ENCODE assay signal across 18 cellular contexts in genomic region chr15:95329362-95329761, GRCh38.
DNase-seq lines count a peak whose midpoint lies in the region; ATAC-seq and TF ChIP-seq lines count a peak whose summit lies in the region.
"Had no signal": no experiment of that assay in that cellular context is flagged by ENCODE, and none has a peak within 500 bp of the region (broad histone marks: within the 10 kb centered on the region; RNA-seq: fewer than 3 reads in every experiment).

No MANE protein-coding gene starts in this region.

- no peaks in the 10 kb centered on the region for H3K79me1 ChIP-seq in neuronal stem cell (ENCODE audit: low read depth, low read length)

- no peak overlapping the region for H2AK5ac ChIP-seq in neuronal stem cell (ENCODE audit: low read depth, low read length)

- H2AFZ ChIP-seq in neuronal stem cell (ENCODE audit: low read length): peak overlapping the region; percentile 60
- H2AFZ ChIP-seq: PC-9 had no signal

- H2BK12ac ChIP-seq in neuronal stem cell (ENCODE audit: low read length): no peak overlapping the region

- H3K9me3 ChIP-seq in right cardiac atrium (ENCODE audit: control insufficient read depth, low read length) (no peaks in the 10 kb centered on the region), esophagus muscularis mucosa (no peaks in the 10 kb centered on the region), neuronal stem cell (replicated peaks in 1 of 2; ENCODE audit: control insufficient read depth in 2 of 2, insufficient read depth in 1 of 2, low read depth in 1 of 2, low read length in 2 of 2) (no peaks in the 10 kb centered on the region), uterus (no peaks in the 10 kb centered on the region)
- H3K9me3 ChIP-seq: A549, Caco-2 had no signal

- no peaks in the 10 kb centered on the region for H3K9me3 Mint-ChIP-seq in stimulated activated naive CD8-positive, alpha-beta T cell treated with anti-CD3 and anti-CD28 coated beads, Interleukin-15, amount 100 ng/mL, for 72 hours

- H3K4me3 Mint-ChIP-seq in stimulated activated naive CD8-positive, alpha-beta T cell treated with anti-CD3 and anti-CD28 coated beads, Interleukin-15, amount 100 ng/mL, for 72 hours: no peak overlapping the region
- H3K4me3 Mint-ChIP-seq: CD14-positive monocyte had no signal

- no peaks in the 10 kb centered on the region for H3K4me1 ChIP-seq in right cardiac atrium (ENCODE audit: control insufficient read depth, insufficient read depth, low read length)
- H3K4me1 ChIP-seq in esophagus muscularis mucosa: peaks cover 9 to 17% (median 12%) of the 10 kb centered on the region in 4 donors
- peaks cover 0 to 1% of the 10 kb centered on the region in 2 donors for H3K4me1 ChIP-seq in neuronal stem cell (ENCODE audit: control insufficient read depth in 2 of 2, insufficient read depth in 1 of 2, low read depth in 1 of 2, low read length in 2 of 2)
- H3K4me1 ChIP-seq in uterus: no peaks in the 10 kb centered on the region
- H3K4me1 ChIP-seq: A549, Caco-2 had no signal

- TF ChIP-seq CTCF in esophagus muscularis mucosa (IDR thresholded peaks at IDR 0.05) (no peak), uterus (IDR thresholded peaks at IDR 0.05) (no peak)

- H3K27me3 Mint-ChIP-seq in stimulated activated naive CD8-positive, alpha-beta T cell treated with anti-CD3 and anti-CD28 coated beads, Interleukin-15, amount 100 ng/mL, for 72 hours: peaks cover 62% of the 10 kb centered on the region

- no peak for TF ChIP-seq EP300 in esophagus muscularis mucosa (IDR thresholded peaks at IDR 0.05)

- no peak overlapping the region for H3K18ac ChIP-seq in neuronal stem cell (ENCODE audit: low read length)

- no peak overlapping the region for H3K27ac Mint-ChIP-seq in stimulated activated naive CD8-positive, alpha-beta T cell treated with anti-CD3 and anti-CD28 coated beads, Interleukin-15, amount 100 ng/mL, for 72 hours
- H3K27ac Mint-ChIP-seq: CD14-positive monocyte had no signal

- H3K4me3 ChIP-seq in right cardiac atrium (ENCODE audit: low read length): peak overlapping the region; percentile 46
- peak overlapping the region in 1 of 4 donors; percentile 22 for H3K4me3 ChIP-seq in esophagus muscularis mucosa
- no peak overlapping the region for H3K4me3 ChIP-seq in neuronal stem cell (ENCODE audit: low read length in 2 of 2)
- H3K4me3 ChIP-seq in uterus: peak overlapping the region in 1 of 2 donors; percentile 66
- H3K4me3 ChIP-seq: A549, PC-9 had no signal

- H3K4ac ChIP-seq in neuronal stem cell (ENCODE audit: low read length): no peak overlapping the region

- H3K36me3 ChIP-seq in esophagus muscularis mucosa (no peaks in the 10 kb centered on the region), neuronal stem cell (replicated peaks in 1 of 2; ENCODE audit: control insufficient read depth in 2 of 2, insufficient read depth in 2 of 2, low read length in 2 of 2) (no peaks in the 10 kb centered on the region), uterus (no peaks in the 10 kb centered on the region)

- no peak overlapping the region for H3K4me2 ChIP-seq in neuronal stem cell (ENCODE audit: insufficient read depth, low read length, poor library complexity, severe bottlenecking)
- H3K4me2 ChIP-seq: A549, KMS-11, PC-9 had no signal

- no peak for DNase-seq in right cardiac atrium
- DNase-seq in Right ventricle myocardium superior: no peak
- DNase-seq in esophagus muscularis mucosa (ENCODE audit: extremely low spot score): no peak
- no peak for DNase-seq in neuronal stem cell (ENCODE audit: low spot score)
- DNase-seq in uterus: no peak
- no peak for DNase-seq in HUDEP-2 (lab: John Stamatoyannopoulos, UW; ENCODE audit: unreplicated experiment in 76 of 76)
- DNase-seq in stimulated activated naive CD8-positive, alpha-beta T cell treated with anti-CD3 and anti-CD28 coated beads, Interleukin-15, amount 100 ng/mL, for 72 hours: no peak
- no peak for DNase-seq in cerebellum (ENCODE audit: low spot score)
- DNase-seq: Caco-2, DMS53, NCI-H1105, NCI-H1694 treated with DMSO at 0.1 percent for 48 hours, NCI-H446, NCI-H774, PC-9 had no signal

- H2BK15ac ChIP-seq in neuronal stem cell (ENCODE audit: low read length): no peak overlapping the region

- WGBS in right cardiac atrium: 76% methylated on average over 8 of the region's 8 CpGs
- 83% methylated on average over 8 of the region's 8 CpGs for WGBS in esophagus muscularis mucosa
- no CpG with 5 or more reads among the region's 8 CpGs for WGBS in neuronal stem cell (ENCODE audit: extremely low coverage in 2 of 2, insufficient read length in 2 of 2, insufficient replicate concordance in 1 of 2), 2 donors

- ATAC-seq in right cardiac atrium (no peak), Right ventricle myocardium superior (ENCODE audit: poor library complexity) (no peak)
- ATAC-seq in stimulated activated naive CD8-positive, alpha-beta T cell treated with anti-CD3 and anti-CD28 coated beads, Interleukin-15, amount 100 ng/mL, for 72 hours: no peak
- ATAC-seq: A549 had no signal

- TF ChIP-seq POLR2A in esophagus muscularis mucosa (IDR thresholded peaks at IDR 0.05; ENCODE audit: low read depth) (no peak), uterus (IDR thresholded peaks at IDR 0.05) (no peak)

- H3K4me1 Mint-ChIP-seq in stimulated activated naive CD8-positive, alpha-beta T cell treated with anti-CD3 and anti-CD28 coated beads, Interleukin-15, amount 100 ng/mL, for 72 hours: no peaks in the 10 kb centered on the region
- H3K4me1 Mint-ChIP-seq: CD14-positive monocyte had no signal

- no peak overlapping the region for H3K23ac ChIP-seq in neuronal stem cell (ENCODE audit: low read depth, low read length, poor library complexity)

- no peak overlapping the region for H3K14ac ChIP-seq in neuronal stem cell (ENCODE audit: low read length)

- no peak overlapping the region for H2BK120ac ChIP-seq in neuronal stem cell (ENCODE audit: low read depth, low read length)

- H2BK5ac ChIP-seq in neuronal stem cell (ENCODE audit: low read length): no peak overlapping the region

- no peak overlapping the region for H4K8ac ChIP-seq in neuronal stem cell (ENCODE audit: low read depth, low read length)

- no peak overlapping the region for H4K91ac ChIP-seq in neuronal stem cell (ENCODE audit: low read depth, low read length, poor library complexity)

- intact Hi-C loops in right cardiac atrium (cut with DNase I): loop anchor here in 1 of 4 donors (10.0 kb wide), 1 partner anchor 125 kb away; no protein-coding TSS in a partner anchor
- intact Hi-C loops in Right ventricle myocardium superior (cut with DNase I): no loop called here
- intact Hi-C loops in esophagus muscularis mucosa (cut with DNase I): no loop called here
- intact Hi-C loops in uterus (cut with DNase I; ENCODE audit: low total_unique reads): no loop called here

- no peak overlapping the region for H3K9ac ChIP-seq in neuronal stem cell (ENCODE audit: low read depth, low read length, poor library complexity)
- H3K9ac ChIP-seq: KMS-11 had no signal

- H3K27me3 ChIP-seq in right cardiac atrium (ENCODE audit: control insufficient read depth, insufficient read depth): no peaks in the 10 kb centered on the region
- peaks cover 0 to 20% (median 0%) of the 10 kb centered on the region in 4 donors for H3K27me3 ChIP-seq in esophagus muscularis mucosa
- H3K27me3 ChIP-seq in neuronal stem cell (ENCODE audit: control insufficient read depth in 3 of 3, insufficient read depth in 3 of 3, low read depth in 1 of 3, low read length in 3 of 3): peaks cover 0 to 5% (median 0%) of the 10 kb centered on the region in 3 experiments
- no peaks in the 10 kb centered on the region for H3K27me3 ChIP-seq in uterus

- H3K27ac ChIP-seq in right cardiac atrium (ENCODE audit: low read length) (peak overlapping the region; percentile 81), esophagus muscularis mucosa (replicated peaks in 1 of 4) (peak overlapping the region in 3 of 4 donors; percentile 27 to 37 (median 35)), neuronal stem cell (replicated peaks; ENCODE audit: low read length) (no peak overlapping the region), uterus (peak overlapping the region; percentile 85 to 92)
- H3K27ac ChIP-seq: A549, KMS-11, PC-9 had no signal
